In genomic region chr5:73672130-73672529, GRCh38 we compare ENCODE assay signal across 1 cellular context.
TF ChIP-seq lines count a peak whose summit lies in the region.

No MANE protein-coding gene starts in this region.

TF ChIP-seq in HepG2, 621 proteins besides CTCF, POLR2A, EP300 and RAD21 (continued from another document):
- TF ChIP-seq GMEB2 (CRISPR knock-in tag; IDR thresholded peaks at IDR 0.05; ENCODE audit: low read depth): no peak
